8 cellular contexts compared by ENCODE assay signal in the genomic region with DNA sequence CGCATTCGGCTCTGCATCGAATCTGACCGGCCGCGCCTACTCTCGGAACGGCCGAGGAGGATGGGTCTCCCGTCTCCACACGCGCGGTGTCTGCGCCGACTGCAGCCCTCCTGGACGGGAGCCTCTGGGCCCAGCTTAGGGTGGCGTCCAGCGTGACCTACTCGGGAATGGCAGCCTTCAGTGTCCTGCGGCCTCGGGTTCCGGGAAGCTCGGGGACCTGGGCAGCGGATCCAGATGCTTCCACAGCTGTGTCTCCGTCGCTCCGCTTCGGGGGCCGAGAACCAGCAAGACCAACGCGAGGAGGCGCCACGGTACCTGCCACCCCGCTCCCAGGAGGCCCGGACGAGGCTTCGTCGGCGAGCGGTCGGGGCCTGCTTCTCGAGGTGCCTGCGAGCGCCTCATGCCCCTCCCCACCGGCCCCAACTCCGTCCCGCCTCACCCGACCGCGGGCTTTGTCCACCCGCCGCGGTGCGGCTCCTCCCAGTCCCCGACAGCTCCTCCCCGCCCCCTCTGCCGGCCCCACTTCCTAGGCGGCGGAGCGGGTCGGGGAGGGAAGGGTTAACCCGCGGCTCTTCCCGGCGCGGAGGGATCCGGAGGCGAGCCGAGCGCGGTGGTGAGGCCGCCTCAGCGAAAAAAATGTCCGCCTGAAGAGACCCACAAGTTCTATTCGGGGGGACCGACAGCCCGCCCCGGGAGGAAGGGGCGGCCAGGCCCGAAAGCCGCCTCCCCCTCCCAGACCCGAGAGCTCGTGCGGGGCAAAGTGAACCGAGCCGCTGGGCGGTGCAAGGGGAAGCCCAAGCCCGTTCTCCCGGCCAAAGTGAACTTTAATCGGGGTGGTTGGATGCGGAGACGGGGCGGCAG. TPM values are rescaled to one million over a fixed set of nuclear protein-coding genes. Genes with fewer than 3 reads are reported as not detected.
DNase-seq lines count a peak whose midpoint lies in the region; ATAC-seq lines count a peak whose summit lies in the region.

Gene TCF12 (plus strand): TSS at position 599 of the 861 bp plus-strand sequence. CDS start 1,270 bp downstream, outside the sequence.

- H3K18ac ChIP-seq in mesenchymal stem cell (ENCODE audit: low read depth in 1 of 2, low read length in 2 of 2), result peak within 1 kb of the TSS; percentile 97 to 99

- H3K36me3 ChIP-seq in mesenchymal stem cell (ENCODE audit: control insufficient read depth in 1 of 2, insufficient read depth in 2 of 2, low read depth in 1 of 2, low read length in 2 of 2), result peaks cover 0 to 30% of the 10 kb centered on the region in 2 experiments

- DNase-seq in COLO829 (ENCODE audit: low spot score) (peak; percentile 66), HT-29 (ENCODE audit: low spot score) (peak; percentile 96), mesenchymal stem cell (peak; percentile 97)
- DNase-seq in NK-92 treated with Interleukin-12 subunit alpha and Interleukin-12 subunit beta, amount 100 ng/mL, for 24 hours (lab: John Stamatoyannopoulos, UW), result peak; percentile 54
- peak; percentile 83 to 86 (median 86) for DNase-seq in effector memory CD8-positive, alpha-beta T cell
- DNase-seq in stimulated activated CD8-positive, alpha-beta memory T cell treated with anti-CD3 and anti-CD28 coated beads, Interleukin-12 subunit alpha, Interleukin-12 subunit beta, amount 100 ng/mL, for 4 hours (ENCODE audit: low read depth), result peak; percentile 82

- peak within 1 kb of the TSS; percentile 94 for H2BK15ac ChIP-seq in mesenchymal stem cell (ENCODE audit: low read depth, poor library complexity, severe bottlenecking)

- no peaks in the 10 kb centered on the region for H3K9me3 Mint-ChIP-seq in effector memory CD8-positive, alpha-beta T cell

- H3K27ac Mint-ChIP-seq in effector memory CD8-positive, alpha-beta T cell, result peak within 1 kb of the TSS; percentile 90 to 93

- H3K9ac ChIP-seq in mesenchymal stem cell (ENCODE audit: low read length), result peak within 1 kb of the TSS; percentile 94

- H3K36me3 Mint-ChIP-seq in effector memory CD8-positive, alpha-beta T cell (ENCODE audit: insufficient read depth), result peaks cover 22% of the 10 kb centered on the region

- H3K23ac ChIP-seq in mesenchymal stem cell (ENCODE audit: low read length in 2 of 2), result peak within 1 kb of the TSS; percentile 89 to 99

- peak within 1 kb of the TSS; percentile 90 for H3K27ac ChIP-seq in mesenchymal stem cell (ENCODE audit: low read length, poor library complexity, severe bottlenecking)

- peak within 1 kb of the TSS; percentile 84 for H2AK5ac ChIP-seq in mesenchymal stem cell (ENCODE audit: low read length, severe bottlenecking)

- ATAC-seq in GM19468 (IDR thresholded peaks at IDR 0.05; ENCODE audit: extremely low read depth, unreplicated experiment), result peak; percentile 62
- ATAC-seq in effector memory CD8-positive, alpha-beta T cell (replicated peaks), result peak; percentile 69

- peak within 1 kb of the TSS; percentile 92 to 99 for H3K4ac ChIP-seq in mesenchymal stem cell (ENCODE audit: low read depth in 1 of 2, low read length in 2 of 2)

- peak within 1 kb of the TSS; percentile 96 for H4K8ac ChIP-seq in mesenchymal stem cell (ENCODE audit: low read length)

- peaks cover 5% of the 10 kb centered on the region for H3K4me1 ChIP-seq in mesenchymal stem cell (ENCODE audit: control insufficient read depth, insufficient read depth, low read depth, low read length)

- H3K4me3 Mint-ChIP-seq in effector memory CD8-positive, alpha-beta T cell, result peak within 1 kb of the TSS; percentile 87 to 88

- no peaks in the 10 kb centered on the region for H3K27me3 Mint-ChIP-seq in effector memory CD8-positive, alpha-beta T cell

- peak within 1 kb of the TSS; percentile 85 for H2AFZ ChIP-seq in mesenchymal stem cell (ENCODE audit: low read depth, low read length)

- WGBS in mesenchymal stem cell, result 3% methylated on average over 78 of the region's 93 CpGs

- POLR2A ChIA-PET in activated CD8-positive, alpha-beta memory T cell treated with anti-CD3 and anti-CD28 coated beads for 36 hours (lab: Charles Lee), result interaction anchor here (0.5 to 1.4 kb wide), 8 partner anchors 11 to 312 kb away, joined by 3 to 10 read pairs (median 4); partner anchors contain the start of gene ZNF280D

- peak within 1 kb of the TSS; percentile 89 to 92 for H3K4me3 ChIP-seq in mesenchymal stem cell (ENCODE audit: insufficient read depth in 1 of 2, low read depth in 1 of 2, low read length in 2 of 2)

- peak within 1 kb of the TSS; percentile 98 for H2BK120ac ChIP-seq in mesenchymal stem cell (ENCODE audit: low read depth, low read length)

- H3K4me1 Mint-ChIP-seq in effector memory CD8-positive, alpha-beta T cell (ENCODE audit: low read depth in 2 of 2), result peaks cover 27 to 40% of the 10 kb centered on the region in 2 donors

- H2BK12ac ChIP-seq in mesenchymal stem cell (ENCODE audit: low read length in 2 of 2), result peak within 1 kb of the TSS in 1 of 2 experiments; percentile 77

- peak within 1 kb of the TSS; percentile 97 for H4K91ac ChIP-seq in mesenchymal stem cell (ENCODE audit: low read length)

- H3K27me3 ChIP-seq in mesenchymal stem cell (ENCODE audit: control insufficient read depth in 1 of 2, insufficient read depth in 1 of 2, low read length in 2 of 2), result no peaks in the 10 kb centered on the region

- H3K14ac ChIP-seq in mesenchymal stem cell (ENCODE audit: low read length in 2 of 2), result peak within 1 kb of the TSS; percentile 92 to 98

- H3K4me2 ChIP-seq in mesenchymal stem cell (ENCODE audit: low read length, poor library complexity, severe bottlenecking), result peak within 1 kb of the TSS; percentile 74

- peaks cover 10% of the 10 kb centered on the region for H3K79me1 ChIP-seq in mesenchymal stem cell (replicated peaks; ENCODE audit: low read length, poor library complexity, severe bottlenecking)

- H2BK5ac ChIP-seq in mesenchymal stem cell (ENCODE audit: low read depth, low read length, poor library complexity, severe bottlenecking), result peak within 1 kb of the TSS; percentile 86

- H3K9me3 ChIP-seq in mesenchymal stem cell (ENCODE audit: control insufficient read depth, low read length), result no peaks in the 10 kb centered on the region

- CTCF ChIA-PET in activated CD8-positive, alpha-beta memory T cell treated with anti-CD3 and anti-CD28 coated beads for 36 hours (lab: Charles Lee), result interaction anchor here (1.1 to 1.4 kb wide), 3 partner anchors 31 to 427 kb away, joined by 3 to 4 read pairs (median 4); no protein-coding TSS in a partner anchor

RNA-seq across cellular contexts. Expression of gene TCF12, which starts in this region (rescaled TPM):
- total RNA-seq in HT-29 (2014; rRNA removed; shearing (Covaris generic)), result 154 and 155 TPM in 2 replicates
- 10 to 100 TPM; 63.6 to 73.0 TPM for total RNA-seq in activated CD8-positive, alpha-beta memory T cell treated with anti-CD3 and anti-CD28 coated beads for 36 hours
- 43.3 TPM for polyA plus RNA-seq in mesenchymal stem cell (2013, experiment 1 of 2)
- polyA plus RNA-seq in mesenchymal stem cell (2013, experiment 2 of 2), result 41.8 TPM

Comparison
In these comparisons a context has a peak if more than half of its experiments do, and no peak if none do; other contexts are left out.
1. Peak in every context shown above with its lines: DNase-seq, ATAC-seq, H3K4me3 ChIP-seq and H3K27ac ChIP-seq.